25 cellular contexts compared by ENCODE assay signal in genomic region chr10:78968960-78969359, GRCh38.
"Had no signal": no experiment of that assay in that cellular context is flagged by ENCODE, and none has a peak within 500 bp of the region (broad histone marks: within the 10 kb centered on the region; RNA-seq: fewer than 3 reads in every experiment).

No MANE protein-coding gene starts in this region.

- H3K36me3 ChIP-seq: brain microvascular endothelial cell, ovary, suprapubic skin had no signal

- H3K4me3 ChIP-seq: lung, ovary, psoas muscle, suprapubic skin had no signal

- H3K9me3 ChIP-seq: ovary, psoas muscle, suprapubic skin had no signal

- H3K27me3 Mint-ChIP-seq: activated CD8-positive, alpha-beta T cell treated with anti-CD3 and anti-CD28 coated beads for 36 hours; stimulated activated naive CD8-positive, alpha-beta T cell treated with anti-CD3 and anti-CD28 coated beads, Interleukin-15, amount 100 ng/mL, for 72 hours had no signal

- ATAC-seq: activated CD8-positive, alpha-beta T cell treated with anti-CD3 and anti-CD28 coated beads for 36 hours; esophagus mucosa; left colon; psoas muscle; right cardiac atrium; stimulated activated naive CD8-positive, alpha-beta T cell treated with anti-CD3 and anti-CD28 coated beads, Interleukin-15, amount 100 ng/mL, for 72 hours had no signal

- H3K27me3 ChIP-seq: brain microvascular endothelial cell, ovary, suprapubic skin had no signal

- FAIRE-seq: colon, endometrium, small intestine had no signal

- H3K9me3 Mint-ChIP-seq: activated B cell treated with CpG ODN at 0.5 μM for 24 hours; activated CD8-positive, alpha-beta T cell treated with anti-CD3 and anti-CD28 coated beads for 36 hours; activated naive CD4-positive, alpha-beta T cell treated with anti-CD3 and anti-CD28 coated beads for 36 hours; activated T-helper 2 cell treated with anti-CD3 and anti-CD28 coated beads, Interferon-gamma antibody, Interleukin-2, Interleukin-4, amounts not matched to agents 10 μg/mL and 5 μg/mL and 100 μg/mL, durations not matched to agents 14 hours and 24 hours and 36 hours; stimulated activated naive CD8-positive, alpha-beta T cell treated with anti-CD3 and anti-CD28 coated beads, Interleukin-15, amount 100 ng/mL, for 72 hours had no signal

- H3K4me3 Mint-ChIP-seq: activated B cell treated with CpG ODN at 0.5 μM for 24 hours; activated CD8-positive, alpha-beta T cell treated with anti-CD3 and anti-CD28 coated beads for 36 hours; activated naive CD4-positive, alpha-beta T cell treated with anti-CD3 and anti-CD28 coated beads for 36 hours; stimulated activated naive CD8-positive, alpha-beta T cell treated with anti-CD3 and anti-CD28 coated beads, Interleukin-15, amount 100 ng/mL, for 72 hours had no signal

- H3K27ac Mint-ChIP-seq: activated B cell treated with CpG ODN at 0.5 μM for 24 hours; activated CD8-positive, alpha-beta T cell treated with anti-CD3 and anti-CD28 coated beads for 36 hours; activated naive CD4-positive, alpha-beta T cell treated with anti-CD3 and anti-CD28 coated beads for 36 hours; activated T-helper 2 cell treated with anti-CD3 and anti-CD28 coated beads, Interferon-gamma antibody, Interleukin-2, Interleukin-4, amounts not matched to agents 10 μg/mL and 5 μg/mL and 100 μg/mL, durations not matched to agents 14 hours and 24 hours and 36 hours had no signal

- DNase-seq: activated B cell treated with CpG ODN at 0.5 μM for 24 hours; activated CD4-positive, alpha-beta T cell treated with anti-CD3 and anti-CD28 coated beads for 48 hours; activated CD8-positive, alpha-beta T cell treated with anti-CD3 and anti-CD28 coated beads for 36 hours; activated naive CD4-positive, alpha-beta T cell treated with anti-CD3 and anti-CD28 coated beads for 36 hours; activated T-cell treated with anti-CD3 and anti-CD28 coated beads, Interleukin-2, amount 50 U/mL, for 1 hour; brain microvascular endothelial cell; central memory CD4-positive, alpha-beta T cell; left colon; midbrain; ovary; small intestine; stimulated activated CD4-positive, alpha-beta T cell treated with anti-CD3 and anti-CD28 coated beads, Interleukin-15, amount 100 ng/mL, for 24 hours; stimulated activated CD4-positive, alpha-beta T cell treated with anti-CD3 and anti-CD28 coated beads, Interleukin-2, amount 100 ng/mL, for 48 hours; stimulated activated naive CD8-positive, alpha-beta T cell treated with anti-CD3 and anti-CD28 coated beads, Interleukin-15, amount 100 ng/mL, for 72 hours; T-helper 1 cell; T-helper 9 cell; trophoblast cell had no signal

- H3K27ac ChIP-seq: brain microvascular endothelial cell, ovary, psoas muscle, suprapubic skin had no signal
